Comparison of ENCODE assay signal across 1 cellular context in the genomic region with DNA sequence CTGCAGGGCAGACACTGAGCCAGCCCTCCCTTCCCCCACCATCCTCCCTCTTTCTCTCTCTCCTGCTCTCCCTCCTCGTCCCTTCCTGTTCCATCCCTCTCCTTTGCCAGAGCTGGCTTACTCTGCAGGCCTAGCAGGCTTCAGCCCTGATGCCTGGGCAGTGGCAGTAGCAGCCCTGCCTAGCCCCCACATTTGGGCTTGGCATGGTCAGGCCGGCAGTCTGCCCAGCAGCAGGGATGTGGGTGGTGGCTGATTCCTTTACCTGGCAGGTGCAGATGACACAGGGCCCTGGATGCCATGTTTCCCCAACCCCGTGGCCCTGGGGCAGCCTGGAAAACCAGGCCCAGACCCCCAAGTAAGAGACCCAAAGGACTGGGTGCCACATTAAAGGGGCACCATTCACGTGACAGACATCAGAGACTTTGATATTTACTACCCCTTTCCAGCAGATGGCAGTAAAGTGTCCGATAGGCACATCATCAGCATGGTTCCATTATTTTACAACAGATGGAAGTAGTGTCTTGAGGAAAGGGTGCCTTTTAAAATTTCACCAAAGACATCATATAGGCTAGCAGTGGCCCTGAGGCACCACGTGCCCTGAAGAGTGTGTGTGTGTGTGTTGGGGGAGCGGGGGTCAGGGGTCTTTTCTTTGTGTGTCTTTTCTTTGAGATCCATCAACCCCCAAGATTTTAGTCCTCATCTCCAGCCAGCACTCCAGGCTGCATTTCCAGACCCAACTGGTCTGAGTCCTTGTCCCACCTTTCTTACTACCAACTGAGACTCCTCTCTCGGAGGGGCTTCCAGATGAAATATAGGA.
TF ChIP-seq lines count a peak whose summit lies in the region.

No MANE protein-coding gene starts in this region.

TF ChIP-seq in IMR-90, 13 proteins besides CTCF, POLR2A, EP300 and RAD21:
- TF ChIP-seq, protein P1, sequence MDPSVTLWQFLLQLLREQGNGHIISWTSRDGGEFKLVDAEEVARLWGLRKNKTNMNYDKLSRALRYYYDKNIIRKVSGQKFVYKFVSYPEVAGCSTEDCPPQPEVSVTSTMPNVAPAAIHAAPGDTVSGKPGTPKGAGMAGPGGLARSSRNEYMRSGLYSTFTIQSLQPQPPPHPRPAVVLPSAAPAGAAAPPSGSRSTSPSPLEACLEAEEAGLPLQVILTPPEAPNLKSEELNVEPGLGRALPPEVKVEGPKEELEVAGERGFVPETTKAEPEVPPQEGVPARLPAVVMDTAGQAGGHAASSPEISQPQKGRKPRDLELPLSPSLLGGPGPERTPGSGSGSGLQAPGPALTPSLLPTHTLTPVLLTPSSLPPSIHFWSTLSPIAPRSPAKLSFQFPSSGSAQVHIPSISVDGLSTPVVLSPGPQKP (IDR thresholded peaks at IDR 0.05; ENCODE audit: borderline replicate concordance, low read depth, low read length) = no peak
- no peak for TF ChIP-seq CEBPB (IDR thresholded peaks at IDR 0.05; ENCODE audit: low read depth, low read length)
- TF ChIP-seq FOS (IDR thresholded peaks at IDR 0.05; ENCODE audit: low read depth, low read length) = no peak
- peak; percentile 66 for TF ChIP-seq SMC3 (IDR thresholded peaks at IDR 0.05; ENCODE audit: low read depth, low read length)
- no peak for TF ChIP-seq MAFK (IDR thresholded peaks at IDR 0.05; ENCODE audit: low read depth, low read length)
- TF ChIP-seq CHD1 (IDR thresholded peaks at IDR 0.05; ENCODE audit: low read depth, low read length) = no peak
- TF ChIP-seq NFE2L2 (IDR thresholded peaks at IDR 0.05; ENCODE audit: low read depth, low read length) = no peak
- TF ChIP-seq RFX5 (IDR thresholded peaks at IDR 0.05; ENCODE audit: low read depth, low read length) = no peak
- no peak for TF ChIP-seq MAZ (IDR thresholded peaks at IDR 0.05; ENCODE audit: borderline replicate concordance, low read depth, low read length)
- TF ChIP-seq, protein P2, sequence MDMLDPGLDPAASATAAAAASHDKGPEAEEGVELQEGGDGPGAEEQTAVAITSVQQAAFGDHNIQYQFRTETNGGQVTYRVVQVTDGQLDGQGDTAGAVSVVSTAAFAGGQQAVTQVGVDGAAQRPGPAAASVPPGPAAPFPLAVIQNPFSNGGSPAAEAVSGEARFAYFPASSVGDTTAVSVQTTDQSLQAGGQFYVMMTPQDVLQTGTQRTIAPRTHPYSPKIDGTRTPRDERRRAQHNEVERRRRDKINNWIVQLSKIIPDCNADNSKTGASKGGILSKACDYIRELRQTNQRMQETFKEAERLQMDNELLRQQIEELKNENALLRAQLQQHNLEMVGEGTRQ (IDR thresholded peaks at IDR 0.05; ENCODE audit: low read depth, low read length) = peak; percentile 58; the same call in 1 of the 2 replicates
- TF ChIP-seq BHLHE40 (IDR thresholded peaks at IDR 0.05; ENCODE audit: low read depth, low read length) = peak; percentile 88
- no peak for TF ChIP-seq MXI1 (IDR thresholded peaks at IDR 0.05; ENCODE audit: borderline replicate concordance, low read depth, low read length)
- TF ChIP-seq RCOR1 (IDR thresholded peaks at IDR 0.05; ENCODE audit: insufficient replicate concordance, low read length) = no peak
